18 cellular contexts compared by ENCODE assay signal in the genomic region with DNA sequence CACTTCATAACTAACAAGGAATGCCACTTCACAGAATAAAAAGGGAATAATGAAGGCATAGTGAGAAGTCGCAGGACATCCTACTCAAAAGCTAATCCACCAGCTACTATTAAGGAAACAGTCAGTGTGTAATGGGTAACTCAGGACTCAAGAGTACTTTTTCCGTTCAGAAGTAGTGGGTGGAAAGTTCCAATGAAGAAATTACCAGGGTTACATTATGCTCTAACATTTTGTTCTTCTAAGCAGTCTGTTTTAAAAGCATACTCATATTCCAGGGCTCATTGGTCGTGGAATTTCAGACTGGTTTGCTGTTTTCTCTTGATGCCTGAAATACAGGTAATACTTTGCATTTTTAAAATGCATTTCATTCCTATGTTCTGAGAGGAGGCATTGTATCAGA.
DNase-seq lines count a peak whose midpoint lies in the region; ATAC-seq and TF ChIP-seq lines count a peak whose summit lies in the region.
"Had no signal": no experiment of that assay in that cellular context is flagged by ENCODE, and none has a peak within 500 bp of the region (broad histone marks: within the 10 kb centered on the region; RNA-seq: fewer than 3 reads in every experiment).

No MANE protein-coding gene starts in this region.

- H3K9me3 Mint-ChIP-seq in mesothelial cell of epicardium = no peaks in the 10 kb centered on the region
- H3K9me3 Mint-ChIP-seq: H9 had no signal

- no peaks in the 10 kb centered on the region for H3K36me3 Mint-ChIP-seq in mesothelial cell of epicardium
- H3K36me3 Mint-ChIP-seq: CD14-positive monocyte had no signal

- H3K4me3 Mint-ChIP-seq in mesothelial cell of epicardium = no peak overlapping the region
- H3K4me3 Mint-ChIP-seq: CD14-positive monocyte, H9 had no signal

- no peak for TF ChIP-seq CTCF in mesothelial cell of epicardium (IDR thresholded peaks at IDR 0.05; ENCODE audit: unreplicated experiment)

- H3K27me3 Mint-ChIP-seq in mesothelial cell of epicardium (ENCODE audit: low read depth) = no peaks in the 10 kb centered on the region

- peak; percentile 51 for DNase-seq in ACHN
- DNase-seq in iris pigment epithelial cell (ENCODE audit: low read depth) = peak; percentile 54
- DNase-seq in mesothelial cell of epicardium (ENCODE audit: low spot score in 2 of 2, unreplicated experiment in 2 of 2) = no peak
- no peak for DNase-seq in SHP77 treated with DMSO at 0.1 percent for 48 hours (lab: John Stamatoyannopoulos, UW)
- DNase-seq in DMS53 treated with DMSO at 0.1 percent for 48 hours (lab: John Stamatoyannopoulos, UW; ENCODE audit: unreplicated experiment) = no peak
- DNase-seq: GDM1, H9, NCI-H1092 treated with DMSO at 0.1 percent for 48 hours, NCI-H146, NCI-H2081, Peyer's patch, SHP77, SK-N-SH had no signal

- no peak for TF ChIP-seq RAD21 in Ishikawa (IDR thresholded peaks at IDR 0.05; ENCODE audit: low read depth)

- peak overlapping the region; percentile 27 for H3K27ac Mint-ChIP-seq in mesothelial cell of epicardium
- H3K27ac Mint-ChIP-seq: CD14-positive monocyte, H9 had no signal

- peak; percentile 43; the same call in 1 of the 2 replicates for TF ChIP-seq EP300 in Ishikawa (IDR thresholded peaks at IDR 0.05; ENCODE audit: borderline replicate concordance)

- no peak for ATAC-seq in GM21423 (IDR thresholded peaks at IDR 0.05; ENCODE audit: unreplicated experiment)
- ATAC-seq in GM19397 (IDR thresholded peaks at IDR 0.05; ENCODE audit: unreplicated experiment) = no peak
- ATAC-seq: K562 had no signal

- in situ Hi-C loops in ACHN (cut with HindIII; ENCODE audit: low pct_ligation_motif_present, low pct_unique_long_range_greater_than_20kb, low sequenced_read_pairs) = no loop called here

- peaks cover 37% of the 10 kb centered on the region for H3K4me1 Mint-ChIP-seq in mesothelial cell of epicardium
- H3K4me1 Mint-ChIP-seq: CD14-positive monocyte, H9 had no signal

TF ChIP-seq in Ishikawa, 13 proteins besides CTCF, POLR2A, EP300 and RAD21:
- TF ChIP-seq YY1 (IDR thresholded peaks at IDR 0.05; ENCODE audit: low read depth) = no peak
- TF ChIP-seq TEAD4 (IDR thresholded peaks at IDR 0.05) = peak; percentile 67; the same call in 1 of the 2 replicates
- TF ChIP-seq, protein P1, sequence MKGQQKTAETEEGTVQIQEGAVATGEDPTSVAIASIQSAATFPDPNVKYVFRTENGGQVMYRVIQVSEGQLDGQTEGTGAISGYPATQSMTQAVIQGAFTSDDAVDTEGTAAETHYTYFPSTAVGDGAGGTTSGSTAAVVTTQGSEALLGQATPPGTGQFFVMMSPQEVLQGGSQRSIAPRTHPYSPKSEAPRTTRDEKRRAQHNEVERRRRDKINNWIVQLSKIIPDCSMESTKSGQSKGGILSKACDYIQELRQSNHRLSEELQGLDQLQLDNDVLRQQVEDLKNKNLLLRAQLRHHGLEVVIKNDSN (IDR thresholded peaks at IDR 0.05) = no peak
- TF ChIP-seq CEBPB (IDR thresholded peaks at IDR 0.05) = no peak
- TF ChIP-seq, protein P2, sequence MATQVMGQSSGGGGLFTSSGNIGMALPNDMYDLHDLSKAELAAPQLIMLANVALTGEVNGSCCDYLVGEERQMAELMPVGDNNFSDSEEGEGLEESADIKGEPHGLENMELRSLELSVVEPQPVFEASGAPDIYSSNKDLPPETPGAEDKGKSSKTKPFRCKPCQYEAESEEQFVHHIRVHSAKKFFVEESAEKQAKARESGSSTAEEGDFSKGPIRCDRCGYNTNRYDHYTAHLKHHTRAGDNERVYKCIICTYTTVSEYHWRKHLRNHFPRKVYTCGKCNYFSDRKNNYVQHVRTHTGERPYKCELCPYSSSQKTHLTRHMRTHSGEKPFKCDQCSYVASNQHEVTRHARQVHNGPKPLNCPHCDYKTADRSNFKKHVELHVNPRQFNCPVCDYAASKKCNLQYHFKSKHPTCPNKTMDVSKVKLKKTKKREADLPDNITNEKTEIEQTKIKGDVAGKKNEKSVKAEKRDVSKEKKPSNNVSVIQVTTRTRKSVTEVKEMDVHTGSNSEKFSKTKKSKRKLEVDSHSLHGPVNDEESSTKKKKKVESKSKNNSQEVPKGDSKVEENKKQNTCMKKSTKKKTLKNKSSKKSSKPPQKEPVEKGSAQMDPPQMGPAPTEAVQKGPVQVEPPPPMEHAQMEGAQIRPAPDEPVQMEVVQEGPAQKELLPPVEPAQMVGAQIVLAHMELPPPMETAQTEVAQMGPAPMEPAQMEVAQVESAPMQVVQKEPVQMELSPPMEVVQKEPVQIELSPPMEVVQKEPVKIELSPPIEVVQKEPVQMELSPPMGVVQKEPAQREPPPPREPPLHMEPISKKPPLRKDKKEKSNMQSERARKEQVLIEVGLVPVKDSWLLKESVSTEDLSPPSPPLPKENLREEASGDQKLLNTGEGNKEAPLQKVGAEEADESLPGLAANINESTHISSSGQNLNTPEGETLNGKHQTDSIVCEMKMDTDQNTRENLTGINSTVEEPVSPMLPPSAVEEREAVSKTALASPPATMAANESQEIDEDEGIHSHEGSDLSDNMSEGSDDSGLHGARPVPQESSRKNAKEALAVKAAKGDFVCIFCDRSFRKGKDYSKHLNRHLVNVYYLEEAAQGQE (IDR thresholded peaks at IDR 0.05; ENCODE audit: low read depth) = no peak

Comparison
In these comparisons a context has a peak if more than half of its experiments do, and no peak if none do; other contexts are left out.
1. DNase-seq: peak in ACHN (single experiment) and iris pigment epithelial cell (single experiment); none in mesothelial cell of epicardium (0 of 2), SHP77 treated with DMSO at 0.1 percent for 48 hours (single experiment) and DMS53 treated with DMSO at 0.1 percent for 48 hours (single experiment).